Comparison of ENCODE assay signal across 12 cellular contexts in genomic region chr15:85642693-85643058, GRCh38.
DNase-seq lines count a peak whose midpoint lies in the region; ATAC-seq and TF ChIP-seq lines count a peak whose summit lies in the region.
"Had no signal": no experiment of that assay in that cellular context is flagged by ENCODE, and none has a peak within 500 bp of the region (broad histone marks: within the 10 kb centered on the region; RNA-seq: fewer than 3 reads in every experiment).

No MANE protein-coding gene starts in this region.

- intact Hi-C loops in body of pancreas (cut with DNase I) (no loop called here), transverse colon (cut with DNase I; ENCODE audit: low total_unique reads) (no loop called here)

- H3K9me3 ChIP-seq in body of pancreas (no peaks in the 10 kb centered on the region), gastroesophageal sphincter (no peaks in the 10 kb centered on the region), transverse colon (no peaks in the 10 kb centered on the region)

- in situ Hi-C loops in transverse colon (cut with MboI; ENCODE audit: low pct_ligation_motif_present in 1 of 4, low pct_unique_long_range_greater_than_20kb in 1 of 4, low sequenced_read_pairs in 3 of 4) = no loop called here

- 37 to 48% methylated on average over 6 of the region's 6 CpGs for WGBS in body of pancreas, 2 donors
- WGBS in gastroesophageal sphincter (ENCODE audit: low coverage in 1 of 2), 2 donors = 0 to 2% methylated on average over 4 to 6 of the region's 6 CpGs
- 54 to 71% methylated on average over 6 of the region's 6 CpGs for WGBS in transverse colon (ENCODE audit: low coverage in 1 of 2), 2 donors

- no peak for TF ChIP-seq CTCF in body of pancreas (IDR thresholded peaks at IDR 0.05)
- TF ChIP-seq CTCF in gastroesophageal sphincter (IDR thresholded peaks at IDR 0.05) = peak in 1 of 4 experiments; percentile 54
- no peak for TF ChIP-seq CTCF in transverse colon (IDR thresholded peaks at IDR 0.05)

- H3K36me3 ChIP-seq in body of pancreas (replicated peaks in 1 of 2; ENCODE audit: insufficient read depth in 1 of 2, low read depth in 2 of 2) (peaks cover 0 to 3% of the 10 kb centered on the region in 2 donors), gastroesophageal sphincter (peaks cover 0 to 35% of the 10 kb centered on the region in 2 donors), transverse colon (peaks cover 0 to 30% (median 9%) of the 10 kb centered on the region in 4 donors)

- H3K4me1 ChIP-seq in body of pancreas (peaks cover 22% of the 10 kb centered on the region), gastroesophageal sphincter (peaks cover 12 to 87% (median 53%) of the 10 kb centered on the region in 3 donors), transverse colon (peaks cover 4 to 68% (median 26%) of the 10 kb centered on the region in 4 donors)

- TF ChIP-seq EP300 in gastroesophageal sphincter (IDR thresholded peaks at IDR 0.05) (no peak), transverse colon (IDR thresholded peaks at IDR 0.05; ENCODE audit: low read depth) (no peak)

- TF ChIP-seq POLR2A in body of pancreas (IDR thresholded peaks at IDR 0.05) = no peak
- TF ChIP-seq POLR2A in gastroesophageal sphincter (IDR thresholded peaks at IDR 0.05) = no peak
- TF ChIP-seq POLR2A in transverse colon (IDR thresholded peaks at IDR 0.05) = no peak

- DNase-seq in body of pancreas = peak in 3 of 4 donors; percentile 30 to 49 (median 38)
- peak; percentile 70 for DNase-seq in myocyte (ENCODE audit: low read depth)
- DNase-seq in transverse colon = peak; percentile 36
- no peak for DNase-seq in SKM-1 treated with dmso at 0.1 percent for 144 hours (lab: John Stamatoyannopoulos, UW; ENCODE audit: unreplicated experiment)
- DNase-seq: activated naive CD8-positive, alpha-beta T cell treated with anti-CD3 and anti-CD28 coated beads, Interleukin-2, amount 10 ng/mL, durations not matched to agents 7 days and 5 days; NCI-H2081 treated with DMSO at 0.1 percent for 48 hours; posterior cingulate gyrus; stimulated activated CD8-positive, alpha-beta memory T cell treated with anti-CD3 and anti-CD28 coated beads, Interleukin-4, amount 100 ng/mL, for 48 hours had no signal

- peak overlapping the region in 1 of 4 donors; percentile 24 for H3K27ac ChIP-seq in body of pancreas
- H3K27ac ChIP-seq in gastroesophageal sphincter = peak overlapping the region; percentile 82 to 100 (median 90)
- H3K27ac ChIP-seq in transverse colon = peak overlapping the region; percentile 66 to 88 (median 80)
- H3K27ac ChIP-seq: RWPE1 had no signal

- H3K4me3 ChIP-seq in body of pancreas = no peak overlapping the region
- peak overlapping the region; percentile 31 to 34 for H3K4me3 ChIP-seq in gastroesophageal sphincter
- H3K4me3 ChIP-seq in transverse colon = peak overlapping the region in 1 of 4 donors; percentile 16

- peak; percentile 55 for ATAC-seq in body of pancreas
- peak; percentile 94 for ATAC-seq in gastroesophageal sphincter
- ATAC-seq in HG03460 (IDR thresholded peaks at IDR 0.05; ENCODE audit: unreplicated experiment) = no peak
- ATAC-seq in GM19023 (IDR thresholded peaks at IDR 0.05; ENCODE audit: unreplicated experiment) = no peak

- H3K27me3 ChIP-seq in body of pancreas (no peaks in the 10 kb centered on the region), gastroesophageal sphincter (no peaks in the 10 kb centered on the region), transverse colon (no peaks in the 10 kb centered on the region)

Comparison
In these comparisons a context has a peak if more than half of its experiments do, and no peak if none do; other contexts are left out.
1. ATAC-seq: peak in body of pancreas (single experiment) and gastroesophageal sphincter (single experiment); none in HG03460 (single experiment) and GM19023 (single experiment).
2. H3K4me3 ChIP-seq: peak in gastroesophageal sphincter (2 of 2); none in body of pancreas (0 of 2).